8 cellular contexts compared by ENCODE assay signal in the genomic region with DNA sequence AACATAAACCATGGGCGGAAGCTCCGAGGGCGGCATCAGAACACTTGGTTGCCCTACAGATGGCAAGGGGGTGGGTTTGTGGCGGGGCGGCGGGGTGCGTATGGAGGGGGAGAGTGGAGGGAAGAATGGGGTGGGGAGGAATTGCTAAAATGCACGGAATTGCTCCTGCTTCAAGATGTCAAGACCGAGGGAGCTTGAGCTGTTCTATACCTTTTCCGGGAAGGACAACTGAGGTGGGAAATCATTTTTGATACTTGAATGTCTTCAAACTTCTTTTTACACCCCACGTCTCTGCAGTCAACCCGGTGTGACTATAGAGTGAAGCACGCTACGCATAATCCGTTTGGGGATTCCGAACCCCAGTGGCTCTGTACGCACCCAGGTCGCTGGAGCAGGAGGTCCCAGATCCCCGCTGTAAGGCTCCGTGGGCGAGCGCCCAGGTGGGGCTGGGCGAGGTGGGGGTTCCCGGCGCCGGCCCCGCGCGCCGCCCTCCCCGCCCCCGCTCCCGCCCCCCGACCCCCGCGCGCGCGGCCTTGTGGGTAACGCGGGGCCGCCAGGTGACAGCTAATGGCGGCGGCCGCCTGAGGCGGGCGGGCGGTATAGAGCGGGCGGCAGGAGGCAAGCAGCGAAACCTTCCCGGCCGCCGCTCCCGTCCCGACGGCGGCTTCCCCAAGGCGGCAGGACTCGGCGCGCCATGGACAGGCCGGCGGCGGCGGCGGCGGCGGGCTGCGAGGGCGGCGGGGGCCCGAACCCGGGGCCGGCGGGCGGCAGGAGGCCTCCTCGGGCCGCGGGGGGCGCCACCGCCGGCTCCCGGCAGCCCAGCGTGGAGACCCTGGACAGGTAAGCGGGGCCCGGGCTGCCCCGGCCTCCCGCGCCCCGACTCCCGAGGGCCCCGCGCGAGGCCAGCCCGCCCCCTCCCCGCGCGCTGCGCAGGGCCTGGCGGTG. TPM values are rescaled to one million over a fixed set of nuclear protein-coding genes. Genes with fewer than 3 reads are reported as not detected.
DNase-seq lines count a peak whose midpoint lies in the region; ATAC-seq and TF ChIP-seq lines count a peak whose summit lies in the region.

A gene (plus strand): TSS at position 560 of the 945 bp plus-strand sequence. CDS start 135 bp downstream, at position 695.

- TF ChIP-seq CTCF in A673 (conservative IDR thresholded peaks at IDR 0.05; ENCODE audit: low read depth, low read length) (no peak), heart left ventricle (IDR thresholded peaks at IDR 0.05) (no peak)

- intact Hi-C loops in A673 (cut with micrococcal nuclease; ENCODE audit: unreplicated experiment): no loop called here
- intact Hi-C loops in heart left ventricle (cut with DNase I): loop anchor here in 1 of 10 donors (10.0 kb wide), 1 partner anchor 328 kb away; a partner anchor contains a TSS

- no peak for TF ChIP-seq POLR2A in heart left ventricle (IDR thresholded peaks at IDR 0.05)

- peak within 1 kb of the TSS; percentile 55 for H3K4me3 ChIP-seq in A673 (ENCODE audit: low read depth, low read length, poor library complexity, severe bottlenecking)
- H3K4me3 ChIP-seq in heart left ventricle: peak within 1 kb of the TSS; percentile 33 to 83 (median 60)

- peak within 1 kb of the TSS; percentile 96 for H3K27ac Mint-ChIP-seq in activated naive CD4-positive, alpha-beta T cell treated with anti-CD3 and anti-CD28 coated beads, Interleukin-2, amount 50 U/mL, for 24 hours

- peak; percentile 35 for DNase-seq in A673 (ENCODE audit: low spot score)
- DNase-seq in heart left ventricle: peak; percentile 26 to 66 (median 42)
- DNase-seq in pulmonary artery endothelial cell (ENCODE audit: low read depth, low spot score): no peak
- DNase-seq in T1000 (lab: John Stamatoyannopoulos, UW): no peak

- no TSS peak for BruUV-seq in A673 (replicated peaks; lab: Mats Ljungman, UMichigan)

- H3K4me1 ChIP-seq in A673 (ENCODE audit: insufficient read depth, low read length, poor library complexity, severe bottlenecking): no peaks in the 10 kb centered on the region
- peaks cover 0 to 24% (median 0%) of the 10 kb centered on the region in 12 donors for H3K4me1 ChIP-seq in heart left ventricle

- 0 to 23% (median 11%) methylated on average over 32 to 97 of the region's 101 CpGs for WGBS in heart left ventricle, 4 donors

- H3K36me3 ChIP-seq in A673 (ENCODE audit: insufficient read depth, low read length, poor library complexity, severe bottlenecking): no peaks in the 10 kb centered on the region
- no peaks in the 10 kb centered on the region for H3K36me3 ChIP-seq in heart left ventricle

- POLR2A ChIA-PET in A673 (lab: Charles Lee; ENCODE audit: low non-redundant PET): no interaction called here

- H3K4me3 Mint-ChIP-seq in activated naive CD4-positive, alpha-beta T cell treated with anti-CD3 and anti-CD28 coated beads, Interleukin-2, amount 50 U/mL, for 24 hours: peak within 1 kb of the TSS; percentile 93

- H3K27me3 Mint-ChIP-seq in activated naive CD4-positive, alpha-beta T cell treated with anti-CD3 and anti-CD28 coated beads, Interleukin-2, amount 50 U/mL, for 24 hours: no peaks in the 10 kb centered on the region

- H3K36me3 Mint-ChIP-seq in activated naive CD4-positive, alpha-beta T cell treated with anti-CD3 and anti-CD28 coated beads, Interleukin-2, amount 50 U/mL, for 24 hours: peaks cover 4% of the 10 kb centered on the region

- no peaks in the 10 kb centered on the region for H3K9me3 Mint-ChIP-seq in activated naive CD4-positive, alpha-beta T cell treated with anti-CD3 and anti-CD28 coated beads, Interleukin-2, amount 50 U/mL, for 24 hours

- peaks cover 74% of the 10 kb centered on the region for H3K4me1 Mint-ChIP-seq in activated naive CD4-positive, alpha-beta T cell treated with anti-CD3 and anti-CD28 coated beads, Interleukin-2, amount 50 U/mL, for 24 hours

- no peak within 1 kb of the TSS for H3K27ac ChIP-seq in A673 (ENCODE audit: low read depth, low read length, poor library complexity, severe bottlenecking)
- peak within 1 kb of the TSS; percentile 35 to 81 (median 72) for H3K27ac ChIP-seq in heart left ventricle

- H3K9me3 ChIP-seq in A673 (ENCODE audit: low read depth, low read length, poor library complexity, severe bottlenecking) (no peaks in the 10 kb centered on the region), heart left ventricle (peaks cover 0 to 8% (median 0%) of the 10 kb centered on the region in 12 donors)

- CTCF ChIA-PET in A673 (lab: Charles Lee): interaction anchor here (0.5 to 0.7 kb wide), 2 partner anchors 247 to 743 kb away, joined by 3 read pairs; no protein-coding TSS in a partner anchor

- H3K27me3 ChIP-seq in A673 (replicated peaks; ENCODE audit: insufficient read depth, low read depth, low read length, poor library complexity): no peaks in the 10 kb centered on the region
- no peaks in the 10 kb centered on the region for H3K27me3 ChIP-seq in heart left ventricle

- ATAC-seq in GM18907 (IDR thresholded peaks at IDR 0.05; ENCODE audit: unreplicated experiment) (peak; percentile 59), HG03097 (IDR thresholded peaks at IDR 0.05; ENCODE audit: low FRiP score, unreplicated experiment) (peak; percentile 38), heart left ventricle (peak; percentile 26 to 86 (median 74))

TF ChIP-seq in PFSK-1, 5 proteins besides CTCF, POLR2A, EP300 and RAD21:
- TF ChIP-seq POLR2AphosphoS5 (IDR thresholded peaks at IDR 0.05; ENCODE audit: low read depth, low read length) (peak; percentile 40; the same call in 1 of the 2 replicates), FOXP2 (optimal IDR thresholded peaks at IDR 0.05; ENCODE audit: borderline replicate concordance, extremely low read depth, extremely low read length, insufficient read depth) (no peak), SIN3A (IDR thresholded peaks at IDR 0.05; ENCODE audit: borderline replicate concordance, insufficient read depth, low read length) (no peak), TAF1 (IDR thresholded peaks at IDR 0.05; ENCODE audit: borderline replicate concordance, insufficient read depth, low read length) (0 out of 2 replicates have a peak, but pooled peaks have one; percentile 51)
TF ChIP-seq in PFSK-1: peak in this region for 2.

RNA-seq across cellular contexts. Expression of the gene that starts here (rescaled TPM):
- total RNA-seq in A673 (2021) (19.8 and 23.6 TPM in 2 replicates), heart left ventricle (10 to 100 TPM; 12.8 to 59.7 (median 21.0) TPM), pulmonary artery endothelial cell (17.7 and 21.9 TPM in 2 replicates)
- 6.3 TPM for polyA plus RNA-seq in PFSK-1 (2012; ENCODE audit: insufficient read length, low read depth)
- 10 to 100 TPM in 1 of 2 donors, 1 to 10 TPM in 1; 5.1 to 23.3 TPM for polyA plus RNA-seq in heart left ventricle

Comparison
In these comparisons a context has a peak if more than half of its experiments do, and no peak if none do; other contexts are left out.
1. DNase-seq: peak in A673 (single experiment) and heart left ventricle (5 of 5); none in pulmonary artery endothelial cell (single experiment) and T1000 (single experiment).
2. Peak in every context shown above with its lines, with median percentiles within 50 percentile points of each other: ATAC-seq.